Comparison of ENCODE assay signal across 28 cellular contexts in the genomic region with DNA sequence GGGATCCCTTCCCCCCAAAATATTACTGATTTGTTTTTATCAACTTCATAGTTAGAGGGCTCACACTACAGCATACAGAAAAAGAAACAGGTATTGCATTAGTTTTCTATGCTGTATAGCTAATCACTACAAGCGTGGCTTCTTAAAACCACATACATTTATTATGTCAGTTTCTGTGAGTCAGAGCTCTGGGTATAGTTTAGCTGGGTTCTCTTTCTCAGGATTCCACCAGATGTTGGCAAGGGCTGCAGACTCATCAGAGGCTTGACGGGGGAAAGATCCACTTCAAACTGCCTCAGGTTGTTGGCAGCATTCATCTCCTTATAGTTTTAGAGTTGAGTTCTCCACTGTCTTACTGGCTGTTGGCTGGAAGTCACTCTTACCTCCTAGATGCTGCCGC.
DNase-seq lines count a peak whose midpoint lies in the region; ATAC-seq and TF ChIP-seq lines count a peak whose summit lies in the region.
"Had no signal": no experiment of that assay in that cellular context is flagged by ENCODE, and none has a peak within 500 bp of the region (broad histone marks: within the 10 kb centered on the region; RNA-seq: fewer than 3 reads in every experiment).

No MANE protein-coding gene starts in this region.

- H3K36me3 ChIP-seq in breast epithelium (no peaks in the 10 kb centered on the region), PC-3 (ENCODE audit: low read depth, low read length) (no peaks in the 10 kb centered on the region), mammary epithelial cell (ENCODE audit: insufficient read depth, low read length) (no peaks in the 10 kb centered on the region)
- H3K36me3 ChIP-seq: SJSA1 had no signal

- H3K79me2 ChIP-seq in PC-3 (ENCODE audit: low read length) (no peaks in the 10 kb centered on the region), mammary epithelial cell (ENCODE audit: insufficient read depth, low read length) (no peaks in the 10 kb centered on the region)

- H3F3A ChIP-seq in PC-3 (ENCODE audit: low read length, unreplicated experiment), result no peaks in the 10 kb centered on the region

- no peaks in the 10 kb centered on the region for H3K4me1 ChIP-seq in breast epithelium
- no peaks in the 10 kb centered on the region for H3K4me1 ChIP-seq in PC-3 (ENCODE audit: insufficient read depth, low read length)
- H3K4me1 ChIP-seq in mammary epithelial cell (ENCODE audit: insufficient read depth, low read length), result no peaks in the 10 kb centered on the region
- H3K4me1 ChIP-seq: SJSA1, testis had no signal

- in situ Hi-C loops in mammary epithelial cell (cut with MboI; ENCODE audit: low sequenced_read_pairs in 2 of 2), result no loop called here

- DNase-seq in MCF 10A (ENCODE audit: unreplicated experiment) (peak; percentile 51), breast epithelium (ENCODE audit: low spot score in 2 of 2) (no peak), PC-3 (peak; percentile 17), mammary epithelial cell (peak; percentile 59), NCI-H524 (lab: John Stamatoyannopoulos, UW) (no peak), glomerular visceral epithelial cell (ENCODE audit: extremely low spot score) (no peak)
- DNase-seq: 8988T; activated CD4-positive, alpha-beta T cell treated with anti-CD3 and anti-CD28 coated beads for 1 hour; activated CD8-positive, alpha-beta T cell treated with anti-CD3 and anti-CD28 coated beads, Interleukin-2, amount 10 ng/mL, durations not matched to agents 7 days and 5 days; activated T-cell treated with anti-CD3 and anti-CD28 coated beads for 4 hours; anterior cingulate cortex; central memory CD4-positive, alpha-beta T cell; dermis blood vessel endothelial cell; glutamatergic neuron; H9; natural killer cell; NCI-H1048; NCI-H1694 treated with DMSO at 0.1 percent for 48 hours; NCI-H2171; NCI-H524 treated with DMSO at 0.1 percent for 48 hours; occipital lobe; stimulated activated naive CD8-positive, alpha-beta T cell treated with anti-CD3 and anti-CD28 coated beads, Interleukin-15, Interleukin-2, amounts not matched to agents 100 U/mL and 50 U/mL, for 24 hours; testis had no signal

- H3K27ac ChIP-seq in breast epithelium (no peak overlapping the region), PC-3 (ENCODE audit: low read length) (no peak overlapping the region), mammary epithelial cell (ENCODE audit: insufficient read depth, low read depth, low read length) (no peak overlapping the region)
- H3K27ac ChIP-seq: SJSA1, testis had no signal

- no peak overlapping the region for H2AFZ ChIP-seq in PC-3 (ENCODE audit: low read length)
- H2AFZ ChIP-seq in mammary epithelial cell (ENCODE audit: low read depth, low read length), result no peak overlapping the region

- H3K36me3 Mint-ChIP-seq in MCF 10A (ENCODE audit: insufficient read depth, unreplicated experiment), result peaks cover 11% of the 10 kb centered on the region
- H3K36me3 Mint-ChIP-seq: activated naive CD4-positive, alpha-beta T cell treated with anti-CD3 and anti-CD28 coated beads, Interleukin-2, amount 50 U/mL, for 72 hours; natural killer cell had no signal

- BruUV-seq in MCF 10A (replicated peaks; lab: Mats Ljungman, UMichigan) (no TSS peak), PC-3 (replicated peaks; lab: Mats Ljungman, UMichigan) (no TSS peak), mammary epithelial cell (replicated peaks; lab: Mats Ljungman, UMichigan) (no TSS peak)

- H3K9me3 Mint-ChIP-seq in MCF 10A (ENCODE audit: unreplicated experiment), result no peaks in the 10 kb centered on the region
- H3K9me3 Mint-ChIP-seq: H9; T-helper 1 cell treated with Interleukin-12 subunit alpha and Interleukin-12 subunit beta and Interleukin-4 antibody, amounts not matched to agents 30 μg/mL and 1 μg/mL, for 36 hours had no signal

- no peak for TF ChIP-seq POLR2A in breast epithelium (IDR thresholded peaks at IDR 0.05)

- H3K27me3 ChIP-seq in breast epithelium (no peaks in the 10 kb centered on the region), PC-3 (ENCODE audit: low read length) (no peaks in the 10 kb centered on the region), mammary epithelial cell (ENCODE audit: insufficient read depth, low read length) (no peaks in the 10 kb centered on the region)
- H3K27me3 ChIP-seq: SJSA1, testis had no signal

- H3K4me2 ChIP-seq in PC-3 (ENCODE audit: low read length), result no peak overlapping the region
- no peak overlapping the region for H3K4me2 ChIP-seq in mammary epithelial cell (ENCODE audit: insufficient read depth, low read depth, low read length)

- no peaks in the 10 kb centered on the region for H3K4me1 Mint-ChIP-seq in MCF 10A (ENCODE audit: insufficient read depth, unreplicated experiment)
- H3K4me1 Mint-ChIP-seq: natural killer cell had no signal

- H4K20me1 ChIP-seq in PC-3 (ENCODE audit: low read length) (no peaks in the 10 kb centered on the region), mammary epithelial cell (ENCODE audit: insufficient read depth, low read length) (no peaks in the 10 kb centered on the region)

- no peak overlapping the region for H3K4me3 Mint-ChIP-seq in MCF 10A (ENCODE audit: unreplicated experiment)
- H3K4me3 Mint-ChIP-seq: activated CD8-positive, alpha-beta T cell treated with anti-CD3 and anti-CD28 coated beads, Interleukin-2, amount 10 ng/mL, durations not matched to agents 7 days and 5 days; H9; natural killer cell; T-helper 1 cell treated with Interleukin-12 subunit alpha and Interleukin-12 subunit beta and Interleukin-4 antibody, amounts not matched to agents 30 μg/mL and 1 μg/mL, for 36 hours had no signal

- peaks cover 33% of the 10 kb centered on the region for H3K27me3 Mint-ChIP-seq in MCF 10A (ENCODE audit: insufficient read depth, unreplicated experiment)

- H3K9ac ChIP-seq in PC-3 (ENCODE audit: low read length) (no peak overlapping the region), mammary epithelial cell (ENCODE audit: insufficient read depth, low read length) (no peak overlapping the region)

- H3K9me2 ChIP-seq in PC-3 (replicated peaks; ENCODE audit: low read length), result no peaks in the 10 kb centered on the region

- CTCF ChIA-PET in MCF 10A (lab: Yijun Ruan, JAX) (no interaction called here), PC-3 (lab: Charles Lee) (no interaction called here), mammary epithelial cell (lab: Charles Lee; ENCODE audit: low non-redundant PET) (no interaction called here)

- peak; percentile 57 for ATAC-seq in PC-3
- no peak for ATAC-seq in GM21526 (IDR thresholded peaks at IDR 0.05; ENCODE audit: low FRiP score, unreplicated experiment)
- no peak for ATAC-seq in GM19467 (IDR thresholded peaks at IDR 0.05; ENCODE audit: unreplicated experiment)
- ATAC-seq: activated CD8-positive, alpha-beta T cell treated with anti-CD3 and anti-CD28 coated beads, Interleukin-2, amount 10 ng/mL, durations not matched to agents 7 days and 5 days; activated naive CD4-positive, alpha-beta T cell treated with anti-CD3 and anti-CD28 coated beads, Interleukin-2, amount 50 U/mL, for 72 hours; natural killer cell; stimulated activated naive CD8-positive, alpha-beta T cell treated with anti-CD3 and anti-CD28 coated beads, Interleukin-15, Interleukin-2, amounts not matched to agents 100 U/mL and 50 U/mL, for 24 hours had no signal

- dilution Hi-C loops in mammary epithelial cell (cut with HindIII; ENCODE audit: low sequenced_read_pairs), result no loop called here

- POLR2A ChIA-PET in MCF 10A (lab: Yijun Ruan, JAX) (no interaction called here), PC-3 (lab: Charles Lee; ENCODE audit: unreplicated experiment) (no interaction called here)

- intact Hi-C loops in MCF 10A (cut with micrococcal nuclease) (no loop called here), breast epithelium (cut with DNase I; ENCODE audit: low total_unique reads) (no loop called here), PC-3 (cut with micrococcal nuclease) (no loop called here), mammary epithelial cell (cut with micrococcal nuclease) (no loop called here)

- H3K4me3 ChIP-seq in breast epithelium, result no peak overlapping the region
- H3K4me3 ChIP-seq in PC-3 (ENCODE audit: low read length), result no peak overlapping the region
- no peak overlapping the region for H3K4me3 ChIP-seq in mammary epithelial cell (replicated peaks in 1 of 3; ENCODE audit: insufficient read depth in 1 of 3, low read depth in 2 of 3, low read length in 3 of 3)
- H3K4me3 ChIP-seq: SJSA1, testis had no signal

- 51% methylated on average over 3 of the region's 3 CpGs for WGBS in mammary epithelial cell (ENCODE audit: low coverage, missing lambda C conversion rate)

- H3K27ac Mint-ChIP-seq in MCF 10A (ENCODE audit: low read depth, unreplicated experiment), result no peak overlapping the region
- H3K27ac Mint-ChIP-seq: activated CD8-positive, alpha-beta T cell treated with anti-CD3 and anti-CD28 coated beads, Interleukin-2, amount 10 ng/mL, durations not matched to agents 7 days and 5 days; activated naive CD4-positive, alpha-beta T cell treated with anti-CD3 and anti-CD28 coated beads, Interleukin-2, amount 50 U/mL, for 72 hours; H9; natural killer cell; T-helper 1 cell treated with Interleukin-12 subunit alpha and Interleukin-12 subunit beta and Interleukin-4 antibody, amounts not matched to agents 30 μg/mL and 1 μg/mL, for 36 hours had no signal

- H3K9me3 ChIP-seq in breast epithelium (no peaks in the 10 kb centered on the region), PC-3 (ENCODE audit: low read length) (no peaks in the 10 kb centered on the region), mammary epithelial cell (replicated peaks; ENCODE audit: insufficient read depth, low read length) (no peaks in the 10 kb centered on the region)
- H3K9me3 ChIP-seq: SJSA1, testis had no signal

- TF ChIP-seq CTCF in MCF 10A (IDR thresholded peaks at IDR 0.05; ENCODE audit: unreplicated experiment) (no peak), breast epithelium (IDR thresholded peaks at IDR 0.05) (no peak), PC-3 (conservative IDR thresholded peaks at IDR 0.05; ENCODE audit: low read depth, low read length) (no peak), mammary epithelial cell (conservative IDR thresholded peaks at IDR 0.05 in 1 of 2, IDR thresholded peaks at IDR 0.05 in 1 of 2; ENCODE audit: extremely low read depth in 1 of 2, insufficient read depth in 1 of 2, low read depth in 1 of 2, low read length in 2 of 2) (no peak)

Comparison
In these comparisons a context has a peak if more than half of its experiments do, and no peak if none do; other contexts are left out.
1. DNase-seq: peak in MCF 10A (single experiment), PC-3 (single experiment) and mammary epithelial cell (single experiment); none in breast epithelium (0 of 2), NCI-H524 (0 of 2) and glomerular visceral epithelial cell (single experiment).